In the genomic region with DNA sequence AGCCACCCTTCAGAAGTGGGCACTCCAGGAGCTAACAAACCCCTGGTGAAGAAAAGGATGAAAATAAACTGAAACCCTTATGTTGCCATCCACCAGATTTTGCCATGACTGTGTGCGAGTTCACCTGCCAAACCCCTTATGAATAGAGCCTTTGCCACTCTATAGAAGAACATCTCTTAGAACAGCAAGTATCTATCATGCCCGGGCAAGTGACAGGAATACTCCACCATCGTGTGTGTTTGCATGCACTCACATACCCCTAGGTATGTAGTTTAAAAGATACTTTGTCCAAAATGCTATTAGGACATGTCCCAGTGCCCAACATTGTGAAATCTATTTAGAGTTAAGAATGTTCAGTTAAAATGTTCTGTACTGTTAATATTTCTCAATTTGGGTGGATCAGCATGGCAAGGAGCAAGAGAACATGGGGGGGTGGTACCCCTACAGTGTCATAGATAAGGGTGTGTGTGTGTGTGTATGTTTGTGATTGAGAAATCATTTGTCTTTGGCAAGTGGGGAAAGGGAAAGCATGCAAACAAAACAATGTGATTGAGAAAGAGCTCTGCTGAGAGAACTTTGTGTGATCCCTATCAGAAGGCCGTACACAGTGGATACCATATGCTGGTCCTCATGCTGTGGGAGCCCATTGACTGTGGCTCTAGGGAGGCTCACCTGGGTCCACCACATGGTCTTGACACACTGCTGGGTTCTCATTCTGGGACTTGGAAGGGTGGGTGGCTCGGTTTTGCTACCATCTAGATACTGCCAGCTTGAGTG, we compare ENCODE assay signal across 1 cellular context.
A peak's percentile ranks its signal among the peaks of the same experiment; 100 is the strongest.
TF ChIP-seq lines count a peak whose summit lies in the region.

No MANE protein-coding gene starts in this region.

TF ChIP-seq in HepG2, 621 proteins besides CTCF, POLR2A, EP300 and RAD21 (continued from another document):
- TF ChIP-seq, protein P1, sequence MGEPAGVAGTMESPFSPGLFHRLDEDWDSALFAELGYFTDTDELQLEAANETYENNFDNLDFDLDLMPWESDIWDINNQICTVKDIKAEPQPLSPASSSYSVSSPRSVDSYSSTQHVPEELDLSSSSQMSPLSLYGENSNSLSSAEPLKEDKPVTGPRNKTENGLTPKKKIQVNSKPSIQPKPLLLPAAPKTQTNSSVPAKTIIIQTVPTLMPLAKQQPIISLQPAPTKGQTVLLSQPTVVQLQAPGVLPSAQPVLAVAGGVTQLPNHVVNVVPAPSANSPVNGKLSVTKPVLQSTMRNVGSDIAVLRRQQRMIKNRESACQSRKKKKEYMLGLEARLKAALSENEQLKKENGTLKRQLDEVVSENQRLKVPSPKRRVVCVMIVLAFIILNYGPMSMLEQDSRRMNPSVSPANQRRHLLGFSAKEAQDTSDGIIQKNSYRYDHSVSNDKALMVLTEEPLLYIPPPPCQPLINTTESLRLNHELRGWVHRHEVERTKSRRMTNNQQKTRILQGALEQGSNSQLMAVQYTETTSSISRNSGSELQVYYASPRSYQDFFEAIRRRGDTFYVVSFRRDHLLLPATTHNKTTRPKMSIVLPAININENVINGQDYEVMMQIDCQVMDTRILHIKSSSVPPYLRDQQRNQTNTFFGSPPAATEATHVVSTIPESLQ (CRISPR knock-in tag; conservative IDR thresholded peaks at IDR 0.05) = no peak
- TF ChIP-seq SOX13 (IDR thresholded peaks at IDR 0.05) (no peak), SOX13 (CRISPR knock-in tag; conservative IDR thresholded peaks at IDR 0.05 in 1 of 2, IDR thresholded peaks at IDR 0.05 in 1 of 2) (peak in 1 of 2 experiments; percentile 58; a peak in 2 of 4 replicates), ZBTB21 (CRISPR knock-in tag; IDR thresholded peaks at IDR 0.05) (no peak), SMAD3 (CRISPR knock-in tag; IDR thresholded peaks at IDR 0.05) (no peak), ZNF317 (CRISPR knock-in tag; IDR thresholded peaks at IDR 0.05) (no peak), GPN1 (CRISPR knock-in tag; IDR thresholded peaks at IDR 0.05; ENCODE audit: borderline replicate concordance) (no peak), CEBPG (CRISPR knock-in tag; IDR thresholded peaks at IDR 0.05) (peak; percentile 41; the same call in 1 of the 2 replicates), ELK4 (CRISPR knock-in tag; IDR thresholded peaks at IDR 0.05; ENCODE audit: borderline replicate concordance) (no peak), ZNF878 (CRISPR knock-in tag; IDR thresholded peaks at IDR 0.05) (no peak), STAG1 (CRISPR knock-in tag; IDR thresholded peaks at IDR 0.05) (no peak), HMGXB3 (CRISPR knock-in tag; IDR thresholded peaks at IDR 0.05; ENCODE audit: borderline replicate concordance) (no peak)
TF ChIP-seq in HepG2: peak in this region for 10.
